In the genomic region with DNA sequence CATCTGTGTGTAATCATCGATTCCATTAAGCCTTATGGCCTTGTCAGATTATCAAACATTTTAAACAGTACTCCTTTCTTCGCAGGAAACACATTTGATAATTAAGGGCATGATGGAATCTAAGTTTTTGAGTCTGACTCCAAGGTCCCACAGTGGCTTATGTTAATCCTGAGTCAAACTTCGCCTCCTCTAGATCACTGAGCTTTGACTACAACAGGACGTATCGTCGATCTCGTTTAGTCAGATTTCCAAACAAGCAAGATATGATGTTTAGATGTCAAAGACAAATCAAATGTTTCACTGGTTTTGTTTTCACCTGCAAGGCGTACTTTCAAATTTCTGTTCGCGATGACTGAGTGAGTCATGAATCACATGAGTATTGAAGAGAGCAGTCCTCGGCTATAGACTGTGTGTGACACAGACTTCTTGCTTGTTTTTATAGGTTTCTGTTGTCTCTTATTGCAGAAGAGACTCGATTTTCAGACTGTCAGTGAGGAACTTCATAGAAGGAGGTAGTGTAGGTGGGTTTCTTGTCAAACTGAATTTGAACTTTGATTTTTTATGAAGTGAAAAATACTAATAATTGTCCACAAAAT, we compare ENCODE assay signal across 1 cellular context.
TF ChIP-seq lines count a peak whose summit lies in the region.

No MANE protein-coding gene starts in this region.

TF ChIP-seq in K562, 482 proteins besides CTCF, POLR2A, EP300 and RAD21 (continued from another document):
- TF ChIP-seq, protein P1, sequence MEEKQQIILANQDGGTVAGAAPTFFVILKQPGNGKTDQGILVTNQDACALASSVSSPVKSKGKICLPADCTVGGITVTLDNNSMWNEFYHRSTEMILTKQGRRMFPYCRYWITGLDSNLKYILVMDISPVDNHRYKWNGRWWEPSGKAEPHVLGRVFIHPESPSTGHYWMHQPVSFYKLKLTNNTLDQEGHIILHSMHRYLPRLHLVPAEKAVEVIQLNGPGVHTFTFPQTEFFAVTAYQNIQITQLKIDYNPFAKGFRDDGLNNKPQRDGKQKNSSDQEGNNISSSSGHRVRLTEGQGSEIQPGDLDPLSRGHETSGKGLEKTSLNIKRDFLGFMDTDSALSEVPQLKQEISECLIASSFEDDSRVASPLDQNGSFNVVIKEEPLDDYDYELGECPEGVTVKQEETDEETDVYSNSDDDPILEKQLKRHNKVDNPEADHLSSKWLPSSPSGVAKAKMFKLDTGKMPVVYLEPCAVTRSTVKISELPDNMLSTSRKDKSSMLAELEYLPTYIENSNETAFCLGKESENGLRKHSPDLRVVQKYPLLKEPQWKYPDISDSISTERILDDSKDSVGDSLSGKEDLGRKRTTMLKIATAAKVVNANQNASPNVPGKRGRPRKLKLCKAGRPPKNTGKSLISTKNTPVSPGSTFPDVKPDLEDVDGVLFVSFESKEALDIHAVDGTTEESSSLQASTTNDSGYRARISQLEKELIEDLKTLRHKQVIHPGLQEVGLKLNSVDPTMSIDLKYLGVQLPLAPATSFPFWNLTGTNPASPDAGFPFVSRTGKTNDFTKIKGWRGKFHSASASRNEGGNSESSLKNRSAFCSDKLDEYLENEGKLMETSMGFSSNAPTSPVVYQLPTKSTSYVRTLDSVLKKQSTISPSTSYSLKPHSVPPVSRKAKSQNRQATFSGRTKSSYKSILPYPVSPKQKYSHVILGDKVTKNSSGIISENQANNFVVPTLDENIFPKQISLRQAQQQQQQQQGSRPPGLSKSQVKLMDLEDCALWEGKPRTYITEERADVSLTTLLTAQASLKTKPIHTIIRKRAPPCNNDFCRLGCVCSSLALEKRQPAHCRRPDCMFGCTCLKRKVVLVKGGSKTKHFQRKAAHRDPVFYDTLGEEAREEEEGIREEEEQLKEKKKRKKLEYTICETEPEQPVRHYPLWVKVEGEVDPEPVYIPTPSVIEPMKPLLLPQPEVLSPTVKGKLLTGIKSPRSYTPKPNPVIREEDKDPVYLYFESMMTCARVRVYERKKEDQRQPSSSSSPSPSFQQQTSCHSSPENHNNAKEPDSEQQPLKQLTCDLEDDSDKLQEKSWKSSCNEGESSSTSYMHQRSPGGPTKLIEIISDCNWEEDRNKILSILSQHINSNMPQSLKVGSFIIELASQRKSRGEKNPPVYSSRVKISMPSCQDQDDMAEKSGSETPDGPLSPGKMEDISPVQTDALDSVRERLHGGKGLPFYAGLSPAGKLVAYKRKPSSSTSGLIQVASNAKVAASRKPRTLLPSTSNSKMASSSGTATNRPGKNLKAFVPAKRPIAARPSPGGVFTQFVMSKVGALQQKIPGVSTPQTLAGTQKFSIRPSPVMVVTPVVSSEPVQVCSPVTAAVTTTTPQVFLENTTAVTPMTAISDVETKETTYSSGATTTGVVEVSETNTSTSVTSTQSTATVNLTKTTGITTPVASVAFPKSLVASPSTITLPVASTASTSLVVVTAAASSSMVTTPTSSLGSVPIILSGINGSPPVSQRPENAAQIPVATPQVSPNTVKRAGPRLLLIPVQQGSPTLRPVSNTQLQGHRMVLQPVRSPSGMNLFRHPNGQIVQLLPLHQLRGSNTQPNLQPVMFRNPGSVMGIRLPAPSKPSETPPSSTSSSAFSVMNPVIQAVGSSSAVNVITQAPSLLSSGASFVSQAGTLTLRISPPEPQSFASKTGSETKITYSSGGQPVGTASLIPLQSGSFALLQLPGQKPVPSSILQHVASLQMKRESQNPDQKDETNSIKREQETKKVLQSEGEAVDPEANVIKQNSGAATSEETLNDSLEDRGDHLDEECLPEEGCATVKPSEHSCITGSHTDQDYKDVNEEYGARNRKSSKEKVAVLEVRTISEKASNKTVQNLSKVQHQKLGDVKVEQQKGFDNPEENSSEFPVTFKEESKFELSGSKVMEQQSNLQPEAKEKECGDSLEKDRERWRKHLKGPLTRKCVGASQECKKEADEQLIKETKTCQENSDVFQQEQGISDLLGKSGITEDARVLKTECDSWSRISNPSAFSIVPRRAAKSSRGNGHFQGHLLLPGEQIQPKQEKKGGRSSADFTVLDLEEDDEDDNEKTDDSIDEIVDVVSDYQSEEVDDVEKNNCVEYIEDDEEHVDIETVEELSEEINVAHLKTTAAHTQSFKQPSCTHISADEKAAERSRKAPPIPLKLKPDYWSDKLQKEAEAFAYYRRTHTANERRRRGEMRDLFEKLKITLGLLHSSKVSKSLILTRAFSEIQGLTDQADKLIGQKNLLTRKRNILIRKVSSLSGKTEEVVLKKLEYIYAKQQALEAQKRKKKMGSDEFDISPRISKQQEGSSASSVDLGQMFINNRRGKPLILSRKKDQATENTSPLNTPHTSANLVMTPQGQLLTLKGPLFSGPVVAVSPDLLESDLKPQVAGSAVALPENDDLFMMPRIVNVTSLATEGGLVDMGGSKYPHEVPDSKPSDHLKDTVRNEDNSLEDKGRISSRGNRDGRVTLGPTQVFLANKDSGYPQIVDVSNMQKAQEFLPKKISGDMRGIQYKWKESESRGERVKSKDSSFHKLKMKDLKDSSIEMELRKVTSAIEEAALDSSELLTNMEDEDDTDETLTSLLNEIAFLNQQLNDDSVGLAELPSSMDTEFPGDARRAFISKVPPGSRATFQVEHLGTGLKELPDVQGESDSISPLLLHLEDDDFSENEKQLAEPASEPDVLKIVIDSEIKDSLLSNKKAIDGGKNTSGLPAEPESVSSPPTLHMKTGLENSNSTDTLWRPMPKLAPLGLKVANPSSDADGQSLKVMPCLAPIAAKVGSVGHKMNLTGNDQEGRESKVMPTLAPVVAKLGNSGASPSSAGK (IDR thresholded peaks at IDR 0.05): no peak
- TF ChIP-seq SMAD4 (CRISPR knock-in tag; conservative IDR thresholded peaks at IDR 0.05) (no peak), JUND (IDR thresholded peaks at IDR 0.05; ENCODE audit: borderline replicate concordance, low read depth, low read length) (peak; percentile 62; the same call in 1 of the 2 replicates), JUND (tag; IDR thresholded peaks at IDR 0.05; ENCODE audit: borderline replicate concordance, low read depth, low read length) (0 out of 3 replicates have a peak, but pooled peaks have one; percentile 37), CHD4 (IDR thresholded peaks at IDR 0.05; ENCODE audit: insufficient read depth, insufficient replicate concordance, low read depth, low read length, poor library complexity, severe bottlenecking) (no peak), ZNF766 (CRISPR knock-in tag; conservative IDR thresholded peaks at IDR 0.05) (0 out of 2 replicates have a peak, but pooled peaks have one; percentile 30)
TF ChIP-seq in K562: peak in this region for 5.
